Comparison of ENCODE assay signal across 23 cellular contexts in genomic region chr18:32677578-32677977, GRCh38.
"Had no signal": no experiment of that assay in that cellular context is flagged by ENCODE, and none has a peak within 500 bp of the region (broad histone marks: within the 10 kb centered on the region; RNA-seq: fewer than 3 reads in every experiment).

No MANE protein-coding gene starts in this region.

- H3K4me1 ChIP-seq: colonic mucosa, esophagus squamous epithelium, gastrocnemius medialis, heart right ventricle, left lung, lower lobe of right lung had no signal

- DNase-seq: colonic mucosa; cortex of kidney; effector CD8-positive, alpha-beta T cell; effector memory CD8-positive, alpha-beta T cell; endodermal cell; erythroblast; esophagus squamous epithelium; foreskin fibroblast; foreskin melanocyte; gastrocnemius medialis; glutamatergic neuron; head of caudate nucleus; heart right ventricle; hippocampal formation; left cardiac atrium; left lung; left ventricle myocardium superior; lower lobe of right lung; mesenchymal stem cell; midbrain had no signal

- H3K27me3 ChIP-seq: colonic mucosa, esophagus squamous epithelium, gastrocnemius medialis, left lung had no signal

- H3K27ac ChIP-seq: colonic mucosa, epithelial cell of prostate, esophagus squamous epithelium, gastrocnemius medialis, heart right ventricle, left lung, lower lobe of right lung had no signal

- ATAC-seq: effector memory CD8-positive, alpha-beta T cell; esophagus mucosa; gastrocnemius medialis; heart right ventricle; left cardiac atrium; left lung; left ventricle myocardium superior; lower lobe of right lung had no signal

- H3K4me3 ChIP-seq: colonic mucosa, esophagus squamous epithelium, gastrocnemius medialis, heart right ventricle, left lung, lower lobe of right lung had no signal

- H3K9me3 ChIP-seq: colonic mucosa, esophagus squamous epithelium, gastrocnemius medialis, heart right ventricle, left lung, lower lobe of right lung had no signal

- H3K27ac Mint-ChIP-seq: dendritic cell treated with granulocyte-macrophage colony-stimulating factor and Interleukin-4, amounts not matched to agents 40 ng/mL and 50 ng/mL, for 4 days; effector memory CD8-positive, alpha-beta T cell; endodermal cell had no signal

- H3K4me1 Mint-ChIP-seq: endodermal cell had no signal

- H3K27me3 Mint-ChIP-seq: dendritic cell treated with granulocyte-macrophage colony-stimulating factor and Interleukin-4, amounts not matched to agents 40 ng/mL and 50 ng/mL, for 4 days had no signal

- H3K36me3 ChIP-seq: colonic mucosa, esophagus squamous epithelium, gastrocnemius medialis, heart right ventricle, left lung, lower lobe of right lung had no signal

- H3K4me3 Mint-ChIP-seq: dendritic cell treated with granulocyte-macrophage colony-stimulating factor and Interleukin-4, amounts not matched to agents 40 ng/mL and 50 ng/mL, for 4 days; effector memory CD8-positive, alpha-beta T cell; endodermal cell had no signal

- H3K9me3 Mint-ChIP-seq: dendritic cell treated with granulocyte-macrophage colony-stimulating factor and Interleukin-4, amounts not matched to agents 40 ng/mL and 50 ng/mL, for 4 days; effector memory CD8-positive, alpha-beta T cell; endodermal cell had no signal
